ENCODE assay signal across 1 cellular context in genomic region chr6:152701863-152702401, GRCh38.
TF ChIP-seq lines count a peak whose summit lies in the region.

No MANE protein-coding gene starts in this region.

TF ChIP-seq in WTC11, 78 proteins besides CTCF, POLR2A, EP300 and RAD21 (continued from another document):
- TF ChIP-seq ZNF532 (CRISPR knock-in tag; IDR thresholded peaks at IDR 0.05; ENCODE audit: borderline replicate concordance) (no peak), HMGXB4 (CRISPR knock-in tag; IDR thresholded peaks at IDR 0.05) (no peak)
